8 cellular contexts compared by ENCODE assay signal in genomic region chr12:12714276-12715001, GRCh38. TPM values are rescaled to one million over a fixed set of nuclear protein-coding genes. Genes with fewer than 3 reads are reported as not detected.
A peak's percentile ranks its signal among the peaks of the same experiment; 100 is the strongest.
DNase-seq lines count a peak whose midpoint lies in the region; ATAC-seq and TF ChIP-seq lines count a peak whose summit lies in the region.

No MANE protein-coding gene starts in this region.

- intact Hi-C loops in activated CD4-positive, alpha-beta T cell treated with anti-CD3 and anti-CD28 coated beads for 36 hours (cut with DNase I, micrococcal nuclease) = loop anchor here (1.0 to 10.0 kb wide), 9 partner anchors 14 to 1990 kb away; partner anchors contain the start of genes CREBL2 (in 1 of the 2), DUSP16 (in 1 of the 2) and YBX3 (in 1 of the 2)

- ATAC-seq in GM18909 (IDR thresholded peaks at IDR 0.05; ENCODE audit: poor library complexity, unreplicated experiment) = peak; percentile 22
- ATAC-seq in activated CD4-positive, alpha-beta T cell treated with anti-CD3 and anti-CD28 coated beads for 36 hours = peak; percentile 15

- peak overlapping the region; percentile 29 for H3K4me3 ChIP-seq in epithelial cell of esophagus (ENCODE audit: low read length)

- peak overlapping the region; percentile 93 for H3K4me3 Mint-ChIP-seq in activated CD4-positive, alpha-beta T cell treated with anti-CD3 and anti-CD28 coated beads for 36 hours
- peak overlapping the region; percentile 69 to 74 (median 69) for H3K4me3 Mint-ChIP-seq in nephron

- no peaks in the 10 kb centered on the region for H3K9me3 Mint-ChIP-seq in activated CD4-positive, alpha-beta T cell treated with anti-CD3 and anti-CD28 coated beads for 36 hours (ENCODE audit: low read depth)
- no peaks in the 10 kb centered on the region for H3K9me3 Mint-ChIP-seq in nephron

- TF ChIP-seq CTCF in epithelial cell of esophagus (IDR thresholded peaks at IDR 0.05; ENCODE audit: insufficient read depth, low read depth, low read length, missing control alignments) = peak; percentile 25
- TF ChIP-seq CTCF in nephron (IDR thresholded peaks at IDR 0.05; ENCODE audit: unreplicated experiment in 3 of 3) = peak in 1 of 3 experiments; percentile 26

- H3K27me3 Mint-ChIP-seq in activated CD4-positive, alpha-beta T cell treated with anti-CD3 and anti-CD28 coated beads for 36 hours = no peaks in the 10 kb centered on the region
- peaks cover 42% of the 10 kb centered on the region for H3K27me3 Mint-ChIP-seq in nephron (ENCODE audit: low read depth)

- H3K4me1 Mint-ChIP-seq in activated CD4-positive, alpha-beta T cell treated with anti-CD3 and anti-CD28 coated beads for 36 hours = peaks cover 38% of the 10 kb centered on the region
- H3K4me1 Mint-ChIP-seq in nephron = peaks cover 42% of the 10 kb centered on the region

- POLR2A ChIA-PET in activated CD4-positive, alpha-beta T cell treated with anti-CD3 and anti-CD28 coated beads for 36 hours (lab: Charles Lee) = interaction anchor here (0.6 to 3.9 kb wide), 4 partner anchors 12 to 444 kb away, joined by 4 to 37 read pairs (median 20); partner anchors contain the start of gene BORCS5

- CTCF ChIA-PET in activated CD4-positive, alpha-beta T cell treated with anti-CD3 and anti-CD28 coated beads for 36 hours (lab: Charles Lee) = interaction anchor here (0.7 to 3.6 kb wide), 5 partner anchors 14 to 357 kb away, joined by 3 to 29 read pairs (median 8); partner anchors contain the start of gene BORCS5

- H3K36me3 Mint-ChIP-seq in activated CD4-positive, alpha-beta T cell treated with anti-CD3 and anti-CD28 coated beads for 36 hours (ENCODE audit: low read depth) = peaks cover 20% of the 10 kb centered on the region
- peaks cover 12% of the 10 kb centered on the region for H3K36me3 Mint-ChIP-seq in nephron (ENCODE audit: low read depth)

- DNase-seq in Ammon's horn (ENCODE audit: low spot score) (peak; percentile 73), MV-4-11 (lab: John Stamatoyannopoulos, UW) (peak; percentile 4), epithelial cell of esophagus (ENCODE audit: low read depth) (peak; percentile 21), hepatic stellate cell (ENCODE audit: low spot score) (no peak), SKM-1 treated with dmso at 0.1 percent for 144 hours (lab: John Stamatoyannopoulos, UW; ENCODE audit: unreplicated experiment) (no peak)
- DNase-seq in activated CD4-positive, alpha-beta T cell treated with anti-CD3 and anti-CD28 coated beads for 36 hours = peak; percentile 65

- H3K27ac Mint-ChIP-seq in activated CD4-positive, alpha-beta T cell treated with anti-CD3 and anti-CD28 coated beads for 36 hours = peak overlapping the region; percentile 98
- peak overlapping the region; percentile 81 to 89 (median 81) for H3K27ac Mint-ChIP-seq in nephron

RNA-seq across cellular contexts. Expression of gene CDKN1B, which starts 2.7 kb away (rescaled TPM):
- 10 to 100 TPM; 34.2 to 37.0 TPM for total RNA-seq in activated CD4-positive, alpha-beta T cell treated with anti-CD3 and anti-CD28 coated beads for 36 hours

RNA-seq across cellular contexts. Expression of gene GPR19, which starts 18.5 kb away (rescaled TPM):
- 10 to 100 TPM; 19.4 to 19.8 TPM for total RNA-seq in activated CD4-positive, alpha-beta T cell treated with anti-CD3 and anti-CD28 coated beads for 36 hours

Comparison
In these comparisons a context has a peak if more than half of its experiments do, and no peak if none do; other contexts are left out.
1. DNase-seq: peak in Ammon's horn (single experiment), MV-4-11 (single experiment), activated CD4-positive, alpha-beta T cell treated with anti-CD3 and anti-CD28 coated beads for 36 hours (single experiment) and epithelial cell of esophagus (single experiment); none in hepatic stellate cell (single experiment) and SKM-1 treated with dmso at 0.1 percent for 144 hours (single experiment).